ENCODE assay signal across 1 cellular context in the genomic region with DNA sequence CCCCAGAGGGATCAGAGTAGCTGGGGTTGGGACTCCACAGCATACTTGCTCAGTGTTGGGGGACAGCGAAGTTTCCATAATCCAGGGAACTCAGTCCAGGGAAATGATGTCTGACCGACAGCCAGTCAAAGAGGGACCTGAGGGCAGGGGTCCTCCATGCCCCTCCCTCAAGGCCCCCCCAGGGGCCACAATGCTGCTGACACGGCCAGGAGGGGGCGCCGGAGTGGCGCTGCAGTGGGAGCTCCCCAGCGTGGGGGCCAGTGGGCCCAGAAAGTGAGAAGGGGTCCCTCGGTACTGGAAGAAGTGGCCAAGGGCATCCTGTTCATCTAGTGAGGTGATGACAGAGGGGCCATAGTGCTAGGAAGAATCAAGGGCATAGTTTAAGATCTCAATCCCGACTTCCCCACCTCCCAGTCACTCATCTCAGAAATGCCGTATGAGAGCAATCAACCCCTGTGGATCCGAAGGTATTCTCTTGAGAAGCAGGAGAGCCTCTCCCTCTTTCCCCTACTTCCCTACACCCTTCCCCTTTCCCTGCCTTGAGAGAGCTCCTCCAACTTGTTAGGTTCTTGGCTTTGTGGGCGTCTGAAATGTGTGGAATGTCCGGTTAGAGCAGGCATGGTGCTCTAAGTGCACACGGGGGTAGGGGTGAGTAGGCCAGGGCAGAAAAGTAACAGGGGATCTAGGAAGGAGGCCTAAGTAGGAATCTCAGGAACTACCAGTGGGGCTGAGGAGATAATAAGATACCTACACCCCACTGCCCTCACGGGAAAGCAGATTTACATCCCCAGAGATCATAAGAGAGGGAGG.
TF ChIP-seq lines count a peak whose summit lies in the region.

No MANE protein-coding gene starts in this region.

TF ChIP-seq in GM12878, 131 proteins besides CTCF, POLR2A, EP300 and RAD21:
- TF ChIP-seq, protein P1, sequence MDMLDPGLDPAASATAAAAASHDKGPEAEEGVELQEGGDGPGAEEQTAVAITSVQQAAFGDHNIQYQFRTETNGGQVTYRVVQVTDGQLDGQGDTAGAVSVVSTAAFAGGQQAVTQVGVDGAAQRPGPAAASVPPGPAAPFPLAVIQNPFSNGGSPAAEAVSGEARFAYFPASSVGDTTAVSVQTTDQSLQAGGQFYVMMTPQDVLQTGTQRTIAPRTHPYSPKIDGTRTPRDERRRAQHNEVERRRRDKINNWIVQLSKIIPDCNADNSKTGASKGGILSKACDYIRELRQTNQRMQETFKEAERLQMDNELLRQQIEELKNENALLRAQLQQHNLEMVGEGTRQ (IDR thresholded peaks at IDR 0.05; ENCODE audit: borderline replicate concordance, low read depth, low read length) = no peak
- TF ChIP-seq IKZF2 (IDR thresholded peaks at IDR 0.05) = no peak
